16 cellular contexts compared by ENCODE assay signal in genomic region chr16:15958703-15959348, GRCh38. TPM values are rescaled to one million over a fixed set of nuclear protein-coding genes. Genes with fewer than 3 reads are reported as not detected.
DNase-seq lines count a peak whose midpoint lies in the region; ATAC-seq, FAIRE-seq and TF ChIP-seq lines count a peak whose summit lies in the region.
"Had no signal": no experiment of that assay in that cellular context is flagged by ENCODE, and none has a peak within 500 bp of the region (broad histone marks: within the 10 kb centered on the region; RNA-seq: fewer than 3 reads in every experiment).

No MANE protein-coding gene starts in this region.

- no peaks in the 10 kb centered on the region for H3K27me3 ChIP-seq in small intestine (ENCODE audit: control insufficient read depth in 2 of 2, insufficient read depth in 2 of 2, low read length in 2 of 2)
- H3K27me3 ChIP-seq in brain microvascular endothelial cell (replicated peaks), result no peaks in the 10 kb centered on the region

- no peak overlapping the region for H3K4me3 Mint-ChIP-seq in activated CD4-positive, alpha-beta T cell treated with anti-CD3 and anti-CD28 coated beads for 36 hours
- H3K4me3 Mint-ChIP-seq in activated B cell treated with CpG ODN at 0.5 μM for 24 hours, result no peak overlapping the region

- H3K27ac ChIP-seq in small intestine (ENCODE audit: low read depth in 1 of 2, low read length in 1 of 2), result peak overlapping the region in 1 of 2 donors; percentile 32
- no peak overlapping the region for H3K27ac ChIP-seq in brain microvascular endothelial cell
- H3K27ac ChIP-seq: prostate gland had no signal

- H3K36me3 ChIP-seq in small intestine (ENCODE audit: control insufficient read depth in 2 of 2, insufficient read depth in 2 of 2, low read length in 2 of 2), result no peaks in the 10 kb centered on the region
- H3K36me3 ChIP-seq in brain microvascular endothelial cell (replicated peaks), result no peaks in the 10 kb centered on the region
- H3K36me3 ChIP-seq: prostate gland had no signal

- intact Hi-C loops in activated CD4-positive, alpha-beta T cell treated with anti-CD3 and anti-CD28 coated beads for 36 hours (cut with DNase I, micrococcal nuclease), result loop anchor here in 1 of 2 experiments (10.0 kb wide), 1 partner anchor 1324 kb away; the partner anchor contains the start of genes BFAR and PARN
- intact Hi-C loops in activated B cell treated with CpG ODN at 0.5 μM for 24 hours (cut with micrococcal nuclease), result no loop called here

- POLR2A ChIA-PET in activated CD4-positive, alpha-beta T cell treated with anti-CD3 and anti-CD28 coated beads for 36 hours (lab: Charles Lee), result no interaction called here
- POLR2A ChIA-PET in activated B cell treated with CpG ODN at 0.5 μM for 24 hours (lab: Charles Lee), result interaction anchor here (0.8 to 1.9 kb wide), 4 partner anchors 9 to 71 kb away, joined by 3 to 8 read pairs (median 4); partner anchors contain the start of gene CEP20

- no peak overlapping the region for H3K4me3 ChIP-seq in small intestine (ENCODE audit: low read depth in 1 of 2, low read length in 2 of 2)
- H3K4me3 ChIP-seq in brain microvascular endothelial cell (ENCODE audit: low read depth, low read length), result no peak overlapping the region
- H3K4me3 ChIP-seq: prostate gland had no signal

- no peak for FAIRE-seq in small intestine (lab: Jason Lieb, UNC)
- FAIRE-seq: astrocyte, GM12891 had no signal

- peaks cover 82% of the 10 kb centered on the region for H3K4me1 Mint-ChIP-seq in activated CD4-positive, alpha-beta T cell treated with anti-CD3 and anti-CD28 coated beads for 36 hours
- H3K4me1 Mint-ChIP-seq in activated B cell treated with CpG ODN at 0.5 μM for 24 hours, result peaks cover 59% of the 10 kb centered on the region

- no peaks in the 10 kb centered on the region for H3K9me3 ChIP-seq in small intestine (ENCODE audit: control insufficient read depth, low read depth)
- H3K9me3 ChIP-seq: prostate gland had no signal

- in situ Hi-C loops in brain microvascular endothelial cell (cut with HindIII; ENCODE audit: low pct_ligation_motif_present, low sequenced_read_pairs), result no loop called here

- peak overlapping the region; percentile 99 for H3K27ac Mint-ChIP-seq in activated CD4-positive, alpha-beta T cell treated with anti-CD3 and anti-CD28 coated beads for 36 hours
- peak overlapping the region; percentile 87 for H3K27ac Mint-ChIP-seq in activated B cell treated with CpG ODN at 0.5 μM for 24 hours

- CTCF ChIA-PET in activated CD4-positive, alpha-beta T cell treated with anti-CD3 and anti-CD28 coated beads for 36 hours (lab: Charles Lee), result interaction anchor here (0.9 kb wide), 1 partner anchor 71 kb away, joined by 4 read pairs; the partner anchor contains the start of gene CEP20
- CTCF ChIA-PET in activated B cell treated with CpG ODN at 0.5 μM for 24 hours (lab: Charles Lee), result no interaction called here

- H3K4me1 ChIP-seq in small intestine (ENCODE audit: control insufficient read depth in 2 of 2, insufficient read depth in 1 of 2, low read depth in 1 of 2, low read length in 1 of 2), result peaks cover 0 to 21% of the 10 kb centered on the region in 2 donors
- H3K4me1 ChIP-seq: prostate gland had no signal

- TF ChIP-seq CTCF in activated B cell treated with CpG ODN at 0.5 μM for 24 hours (IDR thresholded peaks at IDR 0.05) (no peak), brain microvascular endothelial cell (IDR thresholded peaks at IDR 0.05; ENCODE audit: low read depth, low read length, missing control alignments) (no peak)

- WGBS in small intestine, 3 donors, result 63 to 71% (median 70%) methylated on average over 9 of the region's 9 CpGs

- H3K36me3 Mint-ChIP-seq in activated CD4-positive, alpha-beta T cell treated with anti-CD3 and anti-CD28 coated beads for 36 hours (ENCODE audit: low read depth), result peaks cover 56% of the 10 kb centered on the region
- peaks cover 17% of the 10 kb centered on the region for H3K36me3 Mint-ChIP-seq in activated B cell treated with CpG ODN at 0.5 μM for 24 hours (ENCODE audit: low read depth)

- H3K27me3 Mint-ChIP-seq in activated CD4-positive, alpha-beta T cell treated with anti-CD3 and anti-CD28 coated beads for 36 hours, result no peaks in the 10 kb centered on the region
- H3K27me3 Mint-ChIP-seq in activated B cell treated with CpG ODN at 0.5 μM for 24 hours, result no peaks in the 10 kb centered on the region

- H3K9me3 Mint-ChIP-seq in activated CD4-positive, alpha-beta T cell treated with anti-CD3 and anti-CD28 coated beads for 36 hours (ENCODE audit: low read depth), result peaks cover 15% of the 10 kb centered on the region
- peaks cover 9% of the 10 kb centered on the region for H3K9me3 Mint-ChIP-seq in activated B cell treated with CpG ODN at 0.5 μM for 24 hours

- no peak for ATAC-seq in activated CD4-positive, alpha-beta T cell treated with anti-CD3 and anti-CD28 coated beads for 36 hours
- ATAC-seq in activated B cell treated with CpG ODN at 0.5 μM for 24 hours (ENCODE audit: low read depth), result no peak
- ATAC-seq in GM21576 (IDR thresholded peaks at IDR 0.05; ENCODE audit: unreplicated experiment), result no peak

- no peak for DNase-seq in activated CD4-positive, alpha-beta T cell treated with anti-CD3 and anti-CD28 coated beads for 36 hours
- no peak for DNase-seq in activated CD4-positive, alpha-beta T cell treated with anti-CD3 and anti-CD28 coated beads, Interleukin-2, amount 50 U/mL, for 1 hour
- DNase-seq in activated B cell treated with CpG ODN at 0.5 μM for 24 hours, result no peak
- DNase-seq in kidney tubule cell (ENCODE audit: low spot score), result peak; percentile 10
- DNase-seq in small intestine, result peak; percentile 24
- DNase-seq in NCI-H1930 (lab: John Stamatoyannopoulos, UW), result no peak
- no peak for DNase-seq in brain microvascular endothelial cell
- DNase-seq: 8988T; activated CD8-positive, alpha-beta memory T cell treated with anti-CD3 and anti-CD28 coated beads for 24 hours; HCEC 1CT; NCI-H2081; SW 1271 had no signal

RNA-seq across cellular contexts. Expression of gene ABCC1, which starts 9.4 kb away (rescaled TPM):
- 10 to 100 TPM; 57.8 to 65.1 TPM for total RNA-seq in activated CD4-positive, alpha-beta T cell treated with anti-CD3 and anti-CD28 coated beads for 36 hours
- 46.5 and 49.8 TPM in 2 replicates for total RNA-seq in activated B cell treated with CpG ODN at 0.5 μM for 24 hours
- polyA plus RNA-seq in small intestine, result 10 to 100 TPM in 1 of 3 donors, under 1 TPM in 2; 0.54 to 12.4 (median 0.89) TPM

Comparison
In these comparisons a context has a peak if more than half of its experiments do, and no peak if none do; other contexts are left out.
1. DNase-seq: peak in kidney tubule cell (single experiment) and small intestine (single experiment); none in activated CD4-positive, alpha-beta T cell treated with anti-CD3 and anti-CD28 coated beads for 36 hours (single experiment), activated CD4-positive, alpha-beta T cell treated with anti-CD3 and anti-CD28 coated beads, Interleukin-2, amount 50 U/mL, for 1 hour (single experiment), activated B cell treated with CpG ODN at 0.5 μM for 24 hours (single experiment), NCI-H1930 (0 of 2) and brain microvascular endothelial cell (single experiment).